Comparison of ENCODE assay signal across 19 cellular contexts in genomic region chr11:44926036-44926435, GRCh38. TPM values are rescaled to one million over a fixed set of nuclear protein-coding genes. Genes with fewer than 3 reads are reported as not detected.
A peak's percentile ranks its signal among the peaks of the same experiment; 100 is the strongest.
DNase-seq lines count a peak whose midpoint lies in the region; ATAC-seq and TF ChIP-seq lines count a peak whose summit lies in the region.
"Had no signal": no experiment of that assay in that cellular context is flagged by ENCODE, and none has a peak within 500 bp of the region (broad histone marks: within the 10 kb centered on the region; RNA-seq: fewer than 3 reads in every experiment).

No MANE protein-coding gene starts in this region.

- TF ChIP-seq CTCF in right atrium auricular region (IDR thresholded peaks at IDR 0.05) (no peak), endothelial cell (IDR thresholded peaks at IDR 0.05; ENCODE audit: unreplicated experiment) (no peak), colonic mucosa (IDR thresholded peaks at IDR 0.05) (no peak), GM13976 (IDR thresholded peaks at IDR 0.05; ENCODE audit: borderline replicate concordance, control extremely low read depth, extremely low read depth, insufficient read depth, missing control alignments) (no peak)

- peaks cover 33% of the 10 kb centered on the region for H3K36me3 Mint-ChIP-seq in endothelial cell (ENCODE audit: low read depth, unreplicated experiment)

- peaks cover 22% of the 10 kb centered on the region for H3K36me3 ChIP-seq in right atrium auricular region
- no peaks in the 10 kb centered on the region for H3K36me3 ChIP-seq in colonic mucosa
- H3K36me3 ChIP-seq: BE2C had no signal

- in situ Hi-C loops in SK-MEL-5 (cut with HindIII; ENCODE audit: low pct_unique_long_range_greater_than_20kb, low sequenced_read_pairs) (no loop called here), GM13976 (cut with MboI; ENCODE audit: low sequenced_read_pairs, unreplicated experiment) (loop anchor here (25.0 kb wide), 1 partner anchor 361 kb away; the partner anchor contains the start of gene SYT13)

- no peak for ATAC-seq in right cardiac atrium
- ATAC-seq: Panc1 had no signal

- no peaks in the 10 kb centered on the region for H3K9me3 Mint-ChIP-seq in endothelial cell (ENCODE audit: unreplicated experiment)
- H3K9me3 Mint-ChIP-seq: T-cell had no signal

- H3K9me3 ChIP-seq in right cardiac atrium (ENCODE audit: control insufficient read depth, low read length): no peaks in the 10 kb centered on the region
- no peaks in the 10 kb centered on the region for H3K9me3 ChIP-seq in right atrium auricular region
- H3K9me3 ChIP-seq in colonic mucosa: no peaks in the 10 kb centered on the region
- H3K9me3 ChIP-seq: BE2C had no signal

- no peak overlapping the region for H3K9ac ChIP-seq in colonic mucosa (ENCODE audit: low read depth in 2 of 2, low read length in 2 of 2)

- intact Hi-C loops in right cardiac atrium (cut with DNase I) (loop anchor here in 1 of 4 donors (5.0 kb wide), 1 partner anchor 406 kb away; no protein-coding TSS in a partner anchor), colonic mucosa (cut with DNase I) (loop anchor here (2.0 to 5.0 kb wide), 2 partner anchors 179 to 406 kb away; no protein-coding TSS in a partner anchor)

- WGBS in right cardiac atrium: 50% methylated on average over 8 of the region's 8 CpGs

- peak overlapping the region; percentile 87 for H3K27ac Mint-ChIP-seq in endothelial cell (ENCODE audit: unreplicated experiment)
- H3K27ac Mint-ChIP-seq: CD4-positive, CD25-positive, alpha-beta regulatory T cell; T-cell had no signal

- H3K27me3 Mint-ChIP-seq in endothelial cell (ENCODE audit: unreplicated experiment): peaks cover 72% of the 10 kb centered on the region
- H3K27me3 Mint-ChIP-seq: T-cell had no signal

- H3K27me3 ChIP-seq in right cardiac atrium (ENCODE audit: control insufficient read depth, insufficient read depth) (no peaks in the 10 kb centered on the region), right atrium auricular region (no peaks in the 10 kb centered on the region), colonic mucosa (no peaks in the 10 kb centered on the region)
- H3K27me3 ChIP-seq: BE2C had no signal

- peak overlapping the region; percentile 73 for H3K4me3 Mint-ChIP-seq in endothelial cell (ENCODE audit: unreplicated experiment)
- H3K4me3 Mint-ChIP-seq: CD4-positive, CD25-positive, alpha-beta regulatory T cell; T-cell had no signal

- H3K4me3 ChIP-seq in right cardiac atrium (ENCODE audit: low read length) (no peak overlapping the region), right atrium auricular region (no peak overlapping the region), colonic mucosa (no peak overlapping the region)

- H3K4me1 Mint-ChIP-seq in endothelial cell (ENCODE audit: unreplicated experiment): peaks cover 19% of the 10 kb centered on the region

- DNase-seq in right cardiac atrium: peak in 2 of 3 donors; percentile 50 to 58
- no peak for DNase-seq in right atrium auricular region (ENCODE audit: low spot score)
- peak; percentile 59 for DNase-seq in SK-MEL-5 (ENCODE audit: low read depth, low spot score)
- no peak for DNase-seq in endothelial cell (ENCODE audit: low spot score)
- DNase-seq in NCI-H1436 (lab: John Stamatoyannopoulos, UW): no peak
- no peak for DNase-seq in colonic mucosa
- no peak for DNase-seq in GM13976 (ENCODE audit: low spot score)
- DNase-seq: BE2C; CD4-positive, CD25-positive, alpha-beta regulatory T cell; COR-L47; Karpas-422; MV-4-11; NCI-H187; NCI-H2107; NCI-H2227 treated with DMSO at 0.1 percent for 48 hours; NK-92 treated with Interleukin-12 subunit alpha and Interleukin-12 subunit beta, amount 100 ng/mL, for 24 hours; SIG-M5; T-cell had no signal

- H3K4me1 ChIP-seq in right cardiac atrium (ENCODE audit: control insufficient read depth, insufficient read depth, low read length): peaks cover 3% of the 10 kb centered on the region
- peaks cover 0 to 25% of the 10 kb centered on the region in 2 donors for H3K4me1 ChIP-seq in right atrium auricular region
- H3K4me1 ChIP-seq in colonic mucosa: no peaks in the 10 kb centered on the region

- H3K27ac ChIP-seq in right cardiac atrium (ENCODE audit: low read length) (no peak overlapping the region), right atrium auricular region (no peak overlapping the region), colonic mucosa (no peak overlapping the region)

RNA-seq across cellular contexts. Expression of gene TP53I11, which starts 24.6 kb away (rescaled TPM):
- 100 to 1,000 TPM in 1 of 4 donors, 10 to 100 TPM in 3; 50.9 to 105 (median 83.1) TPM for total RNA-seq in right cardiac atrium
- polyA plus RNA-seq in right cardiac atrium: 81.2 TPM
- 10 to 100 TPM; 46.7 to 89.0 TPM for total RNA-seq in right atrium auricular region
- total RNA-seq in SK-MEL-5 (2014; rRNA removed; shearing (Covaris generic)): 3.2 and 4.0 TPM in 2 replicates
- polyA plus RNA-seq in SK-MEL-5 (2015; cell fraction: cytosol; rRNA removed): 25.8 and 28.9 TPM in 2 replicates
- 11.3 and 12.8 TPM in 2 replicates for polyA plus RNA-seq in SK-MEL-5 (2015; cell fraction: nucleus; rRNA removed)
- total RNA-seq in endothelial cell (ENCODE audit: unreplicated experiment): 149 TPM
- 100 to 1,000 TPM; 103 to 158 TPM for total RNA-seq in colonic mucosa

Comparison
In these comparisons a context has a peak if more than half of its experiments do, and no peak if none do; other contexts are left out.
1. DNase-seq: peak in right cardiac atrium (2 of 3) and SK-MEL-5 (single experiment); none in right atrium auricular region (single experiment), endothelial cell (single experiment), NCI-H1436 (single experiment), colonic mucosa (single experiment) and GM13976 (single experiment).